Comparison of ENCODE assay signal across 17 cellular contexts in genomic region chr5:71974165-71974564, GRCh38.
DNase-seq lines count a peak whose midpoint lies in the region; ATAC-seq and TF ChIP-seq lines count a peak whose summit lies in the region.
"Had no signal": no experiment of that assay in that cellular context is flagged by ENCODE, and none has a peak within 500 bp of the region (broad histone marks: within the 10 kb centered on the region; RNA-seq: fewer than 3 reads in every experiment).

No MANE protein-coding gene starts in this region.

- no peaks in the 10 kb centered on the region for H3K9me3 Mint-ChIP-seq in stimulated activated memory B cell treated with anti-CD40 and anti-IgM and Interleukin-4, amounts not matched to agents 10 μg/mL and 1 μg/mL and 100 μg/mL, for 72 hours
- H3K9me3 Mint-ChIP-seq in type B pancreatic cell = no peaks in the 10 kb centered on the region
- H3K9me3 Mint-ChIP-seq in activated CD8-positive, alpha-beta memory T cell treated with anti-CD3 and anti-CD28 coated beads, Interleukin-2, amount 10 ng/mL, durations not matched to agents 7 days and 5 days (ENCODE audit: low read depth) = no peaks in the 10 kb centered on the region
- H3K9me3 Mint-ChIP-seq: activated naive CD8-positive, alpha-beta T cell treated with anti-CD3 and anti-CD28 coated beads, Interleukin-2, amount 10 ng/mL, durations not matched to agents 7 days and 5 days had no signal

- CTCF ChIA-PET in activated CD8-positive, alpha-beta memory T cell treated with anti-CD3 and anti-CD28 coated beads, Interleukin-2, amount 10 ng/mL, durations not matched to agents 7 days and 5 days (lab: Charles Lee) = interaction anchor here (0.6 kb wide), 1 partner anchor 26 kb away, joined by 3 read pairs; no protein-coding TSS in a partner anchor

- no peak overlapping the region for H3K27ac Mint-ChIP-seq in stimulated activated memory B cell treated with anti-CD40 and anti-IgM and Interleukin-4, amounts not matched to agents 10 μg/mL and 1 μg/mL and 100 μg/mL, for 72 hours
- no peak overlapping the region for H3K27ac Mint-ChIP-seq in type B pancreatic cell
- no peak overlapping the region for H3K27ac Mint-ChIP-seq in activated CD8-positive, alpha-beta memory T cell treated with anti-CD3 and anti-CD28 coated beads, Interleukin-2, amount 10 ng/mL, durations not matched to agents 7 days and 5 days
- H3K27ac Mint-ChIP-seq: activated naive CD8-positive, alpha-beta T cell treated with anti-CD3 and anti-CD28 coated beads, Interleukin-2, amount 10 ng/mL, durations not matched to agents 7 days and 5 days; immature natural killer cell had no signal

- no peaks in the 10 kb centered on the region for H3K4me1 Mint-ChIP-seq in stimulated activated memory B cell treated with anti-CD40 and anti-IgM and Interleukin-4, amounts not matched to agents 10 μg/mL and 1 μg/mL and 100 μg/mL, for 72 hours
- H3K4me1 Mint-ChIP-seq in type B pancreatic cell (ENCODE audit: unreplicated experiment) = no peaks in the 10 kb centered on the region
- no peaks in the 10 kb centered on the region for H3K4me1 Mint-ChIP-seq in activated CD8-positive, alpha-beta memory T cell treated with anti-CD3 and anti-CD28 coated beads, Interleukin-2, amount 10 ng/mL, durations not matched to agents 7 days and 5 days
- H3K4me1 Mint-ChIP-seq: activated naive CD8-positive, alpha-beta T cell treated with anti-CD3 and anti-CD28 coated beads, Interleukin-2, amount 10 ng/mL, durations not matched to agents 7 days and 5 days; immature natural killer cell had no signal

- H3K27me3 Mint-ChIP-seq in stimulated activated memory B cell treated with anti-CD40 and anti-IgM and Interleukin-4, amounts not matched to agents 10 μg/mL and 1 μg/mL and 100 μg/mL, for 72 hours = no peaks in the 10 kb centered on the region
- no peaks in the 10 kb centered on the region for H3K27me3 Mint-ChIP-seq in type B pancreatic cell
- peaks cover 12% of the 10 kb centered on the region for H3K27me3 Mint-ChIP-seq in activated CD8-positive, alpha-beta memory T cell treated with anti-CD3 and anti-CD28 coated beads, Interleukin-2, amount 10 ng/mL, durations not matched to agents 7 days and 5 days

- H3K27ac ChIP-seq in caudate nucleus (ENCODE audit: low read depth, low read length) (peak overlapping the region; percentile 19), layer of hippocampus (ENCODE audit: low read depth, low read length) (peak overlapping the region; percentile 13), skeletal muscle tissue (ENCODE audit: low read depth, low read length) (peak overlapping the region; percentile 56)
- H3K27ac ChIP-seq: foreskin keratinocyte, KMS-11 had no signal

- peaks cover 0 to 4% (median 0%) of the 10 kb centered on the region in 3 donors for H3K4me1 ChIP-seq in skeletal muscle tissue (ENCODE audit: control insufficient read depth in 3 of 3, insufficient read depth in 3 of 3, low read length in 3 of 3)
- H3K4me1 ChIP-seq: foreskin keratinocyte had no signal

- TF ChIP-seq CTCF in type B pancreatic cell (conservative IDR thresholded peaks at IDR 0.05) = no peak

- ATAC-seq in stimulated activated memory B cell treated with anti-CD40 and anti-IgM and Interleukin-4, amounts not matched to agents 10 μg/mL and 1 μg/mL and 100 μg/mL, for 72 hours = no peak
- ATAC-seq in activated CD8-positive, alpha-beta memory T cell treated with anti-CD3 and anti-CD28 coated beads, Interleukin-2, amount 10 ng/mL, durations not matched to agents 7 days and 5 days = no peak
- ATAC-seq: activated CD4-positive, CD25-positive, alpha-beta regulatory T cell treated with anti-CD3 and anti-CD28 coated beads, Interleukin-2, amount 50 U/mL, for 24 hours; Panc1 had no signal

- H3K36me3 ChIP-seq in skeletal muscle tissue (ENCODE audit: control insufficient read depth in 3 of 3, insufficient read depth in 3 of 3, low read length in 3 of 3) = no peaks in the 10 kb centered on the region

- H3K4me3 Mint-ChIP-seq in stimulated activated memory B cell treated with anti-CD40 and anti-IgM and Interleukin-4, amounts not matched to agents 10 μg/mL and 1 μg/mL and 100 μg/mL, for 72 hours = no peak overlapping the region
- H3K4me3 Mint-ChIP-seq in type B pancreatic cell = no peak overlapping the region
- no peak overlapping the region for H3K4me3 Mint-ChIP-seq in activated CD8-positive, alpha-beta memory T cell treated with anti-CD3 and anti-CD28 coated beads, Interleukin-2, amount 10 ng/mL, durations not matched to agents 7 days and 5 days
- H3K4me3 Mint-ChIP-seq: activated naive CD8-positive, alpha-beta T cell treated with anti-CD3 and anti-CD28 coated beads, Interleukin-2, amount 10 ng/mL, durations not matched to agents 7 days and 5 days; immature natural killer cell had no signal

- H3K4me3 ChIP-seq in skeletal muscle tissue (ENCODE audit: low read length in 3 of 3) = no peak overlapping the region

- no peaks in the 10 kb centered on the region for H3K9me3 ChIP-seq in skeletal muscle tissue (ENCODE audit: control insufficient read depth in 3 of 3, low read length in 3 of 3)

- H3K36me3 Mint-ChIP-seq in stimulated activated memory B cell treated with anti-CD40 and anti-IgM and Interleukin-4, amounts not matched to agents 10 μg/mL and 1 μg/mL and 100 μg/mL, for 72 hours = no peaks in the 10 kb centered on the region
- H3K36me3 Mint-ChIP-seq in type B pancreatic cell = no peaks in the 10 kb centered on the region
- no peaks in the 10 kb centered on the region for H3K36me3 Mint-ChIP-seq in activated CD8-positive, alpha-beta memory T cell treated with anti-CD3 and anti-CD28 coated beads, Interleukin-2, amount 10 ng/mL, durations not matched to agents 7 days and 5 days
- H3K36me3 Mint-ChIP-seq: activated naive CD8-positive, alpha-beta T cell treated with anti-CD3 and anti-CD28 coated beads, Interleukin-2, amount 10 ng/mL, durations not matched to agents 7 days and 5 days; immature natural killer cell had no signal

- H3K27me3 ChIP-seq in layer of hippocampus (ENCODE audit: control insufficient read depth, insufficient read depth, low read length) = no peaks in the 10 kb centered on the region
- no peaks in the 10 kb centered on the region for H3K27me3 ChIP-seq in skeletal muscle tissue (ENCODE audit: control insufficient read depth in 3 of 3, insufficient read depth in 3 of 3, low read length in 3 of 3)

- no peak overlapping the region for H3K9ac ChIP-seq in skeletal muscle tissue (ENCODE audit: low read depth in 1 of 3, low read length in 3 of 3)
- H3K9ac ChIP-seq: KMS-11 had no signal

- DNase-seq in Daoy (ENCODE audit: low read depth) = peak; percentile 41
- DNase-seq in caudate nucleus (lab: John Stamatoyannopoulos, UW) = no peak
- no peak for DNase-seq in type B pancreatic cell (ENCODE audit: extremely low spot score, unreplicated experiment)
- DNase-seq in effector CD8-positive, alpha-beta T cell (lab: John Stamatoyannopoulos, UW) = no peak
- no peak for DNase-seq in activated CD8-positive, alpha-beta memory T cell treated with anti-CD3 and anti-CD28 coated beads, Interleukin-2, amount 10 ng/mL, durations not matched to agents 7 days and 5 days
- DNase-seq: activated naive CD8-positive, alpha-beta T cell treated with anti-CD3 and anti-CD28 coated beads, Interleukin-2, amount 10 ng/mL, durations not matched to agents 7 days and 5 days; activated T-cell treated with anti-CD3 and anti-CD28 coated beads for 4 hours; immature natural killer cell; stimulated activated naive CD4-positive, alpha-beta T cell; T-helper 1 cell had no signal
